ENCODE assay signal across 8 cellular contexts in genomic region chr5:140175367-140176027, GRCh38. TPM values are rescaled to one million over a fixed set of nuclear protein-coding genes. Genes with fewer than 3 reads are reported as not detected.
DNase-seq lines count a peak whose midpoint lies in the region; TF ChIP-seq lines count a peak whose summit lies in the region.

No MANE protein-coding gene starts in this region.

- TF ChIP-seq CTCF in ascending aorta (IDR thresholded peaks at IDR 0.05) = peak; percentile 31 to 34 (median 31)
- TF ChIP-seq CTCF in retinal pigment epithelial cell (conservative IDR thresholded peaks at IDR 0.05; ENCODE audit: low read depth, low read length) = peak; percentile 18

- no peaks in the 10 kb centered on the region for H3K27me3 ChIP-seq in ascending aorta

- intact Hi-C loops in ascending aorta (cut with DNase I) = loop anchor here (1.0 to 5.0 kb wide), 5 partner anchors 63 to 382 kb away; partner anchors contain the start of genes ANKHD1 and SRA1

- H3K4me3 ChIP-seq in ascending aorta (peak overlapping the region; percentile 93), retinal pigment epithelial cell (ENCODE audit: low read length) (peak overlapping the region; percentile 98)

- peak; percentile 90 for DNase-seq in GM03348 (ENCODE audit: low spot score)
- DNase-seq in H4 (ENCODE audit: low spot score) = peak; percentile 38
- DNase-seq in LHCN-M2 (ENCODE audit: low read depth) = peak; percentile 31
- DNase-seq in T-helper 1 cell = peak; percentile 47 to 61 (median 55)
- DNase-seq in ascending aorta (ENCODE audit: low spot score in 2 of 2) = peak; percentile 45 to 90
- peak; percentile 78 for DNase-seq in hepatic stellate cell (ENCODE audit: low spot score)
- no peak for DNase-seq in retinal pigment epithelial cell (ENCODE audit: low read depth)
- no peak for DNase-seq in DMS153 (lab: John Stamatoyannopoulos, UW)

- peak overlapping the region; percentile 96 to 98 for H3K27ac ChIP-seq in ascending aorta

- no peaks in the 10 kb centered on the region for H3K36me3 ChIP-seq in ascending aorta

- H3K9me3 ChIP-seq in ascending aorta = no peaks in the 10 kb centered on the region

- peaks cover 4 to 28% of the 10 kb centered on the region in 2 donors for H3K4me1 ChIP-seq in ascending aorta

RNA-seq across cellular contexts. Expression of gene CYSTM1, which starts 0.5 kb away (rescaled TPM):
- 15.4 and 23.0 TPM in 2 replicates for total RNA-seq in H4 (2014; rRNA removed; shearing (Covaris generic))
- total RNA-seq in LHCN-M2 (2014; rRNA removed) (1.0 and 2.6 TPM in 2 replicates), ascending aorta (66.3 TPM)
- 10.1 TPM for polyA plus RNA-seq in LHCN-M2 (2012)

RNA-seq across cellular contexts. Expression of gene IGIP, which starts 49.8 kb away (rescaled TPM):
- total RNA-seq in H4 (2014; rRNA removed; shearing (Covaris generic)) = 1.9 and 2.1 TPM in 2 replicates
- total RNA-seq in LHCN-M2 (2014; rRNA removed) (3.1 and 3.4 TPM in 2 replicates), ascending aorta (5.6 TPM)
- polyA plus RNA-seq in LHCN-M2 (2012) = 2.0 TPM

Comparison
In these comparisons a context has a peak if more than half of its experiments do, and no peak if none do; other contexts are left out.
1. DNase-seq: peak in GM03348 (single experiment), H4 (single experiment), LHCN-M2 (single experiment), T-helper 1 cell (5 of 5), ascending aorta (2 of 2) and hepatic stellate cell (single experiment); none in retinal pigment epithelial cell (single experiment) and DMS153 (single experiment).